Comparison of ENCODE assay signal across 8 cellular contexts in the genomic region with DNA sequence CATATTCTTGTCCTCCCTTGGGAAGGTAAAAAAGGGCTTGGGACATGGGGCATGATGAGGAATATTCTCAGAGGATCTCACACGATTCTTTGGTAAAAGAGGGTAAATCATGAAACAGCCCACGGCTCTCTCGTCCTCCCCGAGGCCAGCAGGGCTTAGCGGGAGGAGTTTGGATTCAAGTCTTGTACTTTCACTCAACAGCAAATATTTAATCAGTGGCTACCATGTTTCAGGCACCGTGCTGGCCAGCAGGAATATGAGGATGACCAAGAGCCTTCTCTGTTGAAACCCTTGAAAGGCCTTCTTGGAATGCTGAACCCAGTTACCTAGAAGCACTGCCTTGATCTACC. TPM values are rescaled to one million over a fixed set of nuclear protein-coding genes. Genes with fewer than 3 reads are reported as not detected.
DNase-seq lines count a peak whose midpoint lies in the region; ATAC-seq and TF ChIP-seq lines count a peak whose summit lies in the region.

No MANE protein-coding gene starts in this region.

- H3K9me3 ChIP-seq in CD8-positive, alpha-beta T cell (ENCODE audit: low read length) = no peaks in the 10 kb centered on the region
- H3K9me3 ChIP-seq in Panc1 (ENCODE audit: control insufficient read depth, insufficient read depth, low read depth, low read length) (no peaks in the 10 kb centered on the region), prostate gland (no peaks in the 10 kb centered on the region)
- H3K9me3 ChIP-seq in effector memory CD4-positive, alpha-beta T cell (ENCODE audit: control insufficient read depth, low read length) = no peaks in the 10 kb centered on the region

- BruUV-seq in Panc1 (replicated peaks; lab: Mats Ljungman, UMichigan) = no TSS peak

- no peak for ATAC-seq in CD8-positive, alpha-beta T cell
- peak; percentile 2; the same call in 1 of the 2 replicates for ATAC-seq in Panc1
- ATAC-seq in GM21367 (IDR thresholded peaks at IDR 0.05; ENCODE audit: unreplicated experiment) = no peak

- CTCF ChIA-PET in CD8-positive, alpha-beta T cell (lab: Charles Lee) = interaction anchor here (1.0 to 1.8 kb wide), 5 partner anchors 8 to 89 kb away, joined by 3 to 7 read pairs (median 4); a partner anchor contains a TSS
- CTCF ChIA-PET in Panc1 (lab: Charles Lee) = no interaction called here

- H3K4me3 Mint-ChIP-seq in CD8-positive, alpha-beta T cell = peak overlapping the region; percentile 32

- POLR2A ChIA-PET in CD8-positive, alpha-beta T cell (lab: Charles Lee) = interaction anchor here (0.6 to 1.3 kb wide), 2 partner anchors 15 to 286 kb away, joined by 3 read pairs; no protein-coding TSS in a partner anchor
- POLR2A ChIA-PET in Panc1 (lab: Charles Lee) = interaction anchor here (0.6 kb wide), 1 partner anchor 1190 kb away, joined by 4 read pairs; no protein-coding TSS in a partner anchor

- no peak for TF ChIP-seq POLR2A in prostate gland (IDR thresholded peaks at IDR 0.05)

- no peak for DNase-seq in CD8-positive, alpha-beta T cell
- DNase-seq in Panc1 (ENCODE audit: low read depth, low spot score) (no peak), prostate gland (ENCODE audit: low spot score) (no peak), NCI-H1436 (lab: John Stamatoyannopoulos, UW) (no peak), HK-2 (ENCODE audit: unreplicated experiment) (no peak), iPS-NIHi11 (ENCODE audit: low spot score) (no peak)
- no peak for DNase-seq in effector memory CD4-positive, alpha-beta T cell

- H3K27me3 ChIP-seq in CD8-positive, alpha-beta T cell (ENCODE audit: insufficient read depth, low read length) = no peaks in the 10 kb centered on the region
- H3K27me3 ChIP-seq in Panc1 (ENCODE audit: control insufficient read depth, insufficient read depth, low read length) = no peaks in the 10 kb centered on the region
- H3K27me3 ChIP-seq in effector memory CD4-positive, alpha-beta T cell (replicated peaks; ENCODE audit: control insufficient read depth, insufficient read depth, low read length, poor library complexity, severe bottlenecking) = no peaks in the 10 kb centered on the region
- H3K27me3 ChIP-seq in prostate gland (replicated peaks; ENCODE audit: insufficient read depth) = no peaks in the 10 kb centered on the region

- intact Hi-C loops in CD8-positive, alpha-beta T cell (cut with DNase I, micrococcal nuclease) = no loop called here
- intact Hi-C loops in Panc1 (cut with micrococcal nuclease; ENCODE audit: unreplicated experiment) = no loop called here
- intact Hi-C loops in prostate gland (cut with DNase I) = no loop called here

- H3K27ac Mint-ChIP-seq in CD8-positive, alpha-beta T cell = peak overlapping the region; percentile 81

- H3K27me3 Mint-ChIP-seq in CD8-positive, alpha-beta T cell (ENCODE audit: low read depth) = no peaks in the 10 kb centered on the region

- no peak overlapping the region for H3K4me3 ChIP-seq in CD8-positive, alpha-beta T cell (ENCODE audit: low read depth, low read length)
- H3K4me3 ChIP-seq in Panc1 (ENCODE audit: low read depth in 2 of 2, low read length in 2 of 2) = no peak overlapping the region
- H3K4me3 ChIP-seq in effector memory CD4-positive, alpha-beta T cell (ENCODE audit: insufficient read depth, low read depth, low read length, poor library complexity, severe bottlenecking) = no peak overlapping the region
- H3K4me3 ChIP-seq in prostate gland = no peak overlapping the region

- peaks cover 41% of the 10 kb centered on the region for H3K36me3 Mint-ChIP-seq in CD8-positive, alpha-beta T cell

- peak overlapping the region; percentile 32 for H3K27ac ChIP-seq in CD8-positive, alpha-beta T cell (ENCODE audit: low read depth, low read length)
- H3K27ac ChIP-seq in Panc1 (ENCODE audit: low read length) = peak overlapping the region; percentile 90
- H3K27ac ChIP-seq in effector memory CD4-positive, alpha-beta T cell (ENCODE audit: insufficient read depth, low read length, poor library complexity, severe bottlenecking) = peak overlapping the region; percentile 19
- H3K27ac ChIP-seq in prostate gland = peak overlapping the region; percentile 73 to 76

- H3K4me1 Mint-ChIP-seq in CD8-positive, alpha-beta T cell (ENCODE audit: low read depth) = peaks cover 77% of the 10 kb centered on the region

- 78% methylated on average over 6 of the region's 6 CpGs for WGBS in prostate gland

- H3K36me3 ChIP-seq in CD8-positive, alpha-beta T cell (ENCODE audit: insufficient read depth, low read length) = no peaks in the 10 kb centered on the region
- H3K36me3 ChIP-seq in Panc1 (ENCODE audit: control insufficient read depth, insufficient read depth, low read length) (peaks cover 9% of the 10 kb centered on the region; the same call in 1 of the 2 replicates), prostate gland (no peaks in the 10 kb centered on the region)
- peaks cover 8% of the 10 kb centered on the region for H3K36me3 ChIP-seq in effector memory CD4-positive, alpha-beta T cell (ENCODE audit: control insufficient read depth, insufficient read depth, low read length)

- no peaks in the 10 kb centered on the region for H3K9me3 Mint-ChIP-seq in CD8-positive, alpha-beta T cell

- TF ChIP-seq CTCF in CD8-positive, alpha-beta T cell (IDR thresholded peaks at IDR 0.05) = no peak
- TF ChIP-seq CTCF in Panc1 (IDR thresholded peaks at IDR 0.05) (no peak), prostate gland (IDR thresholded peaks at IDR 0.05) (no peak)

- peaks cover 62% of the 10 kb centered on the region for H3K4me1 ChIP-seq in CD8-positive, alpha-beta T cell (ENCODE audit: insufficient read depth, low read length)
- H3K4me1 ChIP-seq in Panc1 (ENCODE audit: control insufficient read depth, insufficient read depth, low read length) = peaks cover 91% of the 10 kb centered on the region
- H3K4me1 ChIP-seq in effector memory CD4-positive, alpha-beta T cell (ENCODE audit: control insufficient read depth, insufficient read depth, low read length, poor library complexity, severe bottlenecking) = peaks cover 39% of the 10 kb centered on the region
- peaks cover 26% of the 10 kb centered on the region for H3K4me1 ChIP-seq in prostate gland (replicated peaks)

- in situ Hi-C loops in Panc1 (cut with HindIII; ENCODE audit: low pct_unique_long_range_greater_than_20kb, low sequenced_read_pairs) = no loop called here

RNA-seq across cellular contexts. Expression of a gene that starts 8.8 kb away (rescaled TPM):
- 10 to 100 TPM; 38.1 to 39.1 TPM for total RNA-seq in CD8-positive, alpha-beta T cell
- 80.8 TPM for total RNA-seq in Panc1 (2021; ENCODE audit: unreplicated experiment)
- 60.3 TPM for polyA plus RNA-seq in Panc1 (2012; ENCODE audit: insufficient read length)
- 10 to 100 TPM; 12.5 to 16.1 TPM for total RNA-seq in prostate gland

RNA-seq across cellular contexts. Expression of a gene that starts 46.1 kb away (rescaled TPM):
- total RNA-seq in CD8-positive, alpha-beta T cell = under 1 TPM in 1 of 2 experiments, not detected in 1; 0.22 TPM
- 0.26 TPM for total RNA-seq in Panc1 (2021; ENCODE audit: unreplicated experiment)
- polyA plus RNA-seq in Panc1 (2012; ENCODE audit: insufficient read length) = 0.17 TPM
- total RNA-seq in prostate gland = 1 to 10 TPM in 1 of 2 donors, not detected in 1; 3.2 TPM

Comparison
In these comparisons a context has a peak if more than half of its experiments do, and no peak if none do; other contexts are left out.
1. H3K27ac ChIP-seq: peak in every context shown above with its lines; median percentile 90 in Panc1; 74 in prostate gland; 32 in CD8-positive, alpha-beta T cell; 19 in effector memory CD4-positive, alpha-beta T cell.